In genomic region chr11:113771964-113772363, GRCh38 we compare ENCODE assay signal across 13 cellular contexts. TPM values are rescaled to one million over a fixed set of nuclear protein-coding genes. Genes with fewer than 3 reads are reported as not detected.
DNase-seq lines count a peak whose midpoint lies in the region; ATAC-seq, FAIRE-seq and TF ChIP-seq lines count a peak whose summit lies in the region.
"Had no signal": no experiment of that assay in that cellular context is flagged by ENCODE, and none has a peak within 500 bp of the region (broad histone marks: within the 10 kb centered on the region; RNA-seq: fewer than 3 reads in every experiment).

No MANE protein-coding gene starts in this region.

- CTCF ChIA-PET in Caco-2 (lab: Charles Lee) (interaction anchor here (2.0 kb wide), 1 partner anchor 42 kb away, joined by 12 read pairs; no protein-coding TSS in a partner anchor), K562 (lab: Yijun Ruan, JAX; ENCODE audit: low intra/inter-chr PET ratio) (no interaction called here), HEK293T (lab: Yijun Ruan, JAX) (no interaction called here)

- DNase-seq in Caco-2 (no peak), Karpas-422 (no peak), K562 (ENCODE audit: extremely low read depth in 1 of 4, low spot score in 3 of 4) (no peak), HEK293T (ENCODE audit: extremely low spot score) (no peak), left colon (no peak)
- DNase-seq: adrenal gland, EL, NCI-H1417 had no signal

- peaks cover 5% of the 10 kb centered on the region; the same call in 1 of the 2 replicates for H3K4me1 ChIP-seq in Caco-2
- H3K4me1 ChIP-seq in Karpas-422 (ENCODE audit: low read length), result peaks cover 27% of the 10 kb centered on the region
- peaks cover 4 to 6% of the 10 kb centered on the region in 2 experiments; a peak in 3 of 5 replicates for H3K4me1 ChIP-seq in K562 (replicated peaks in 1 of 2; ENCODE audit: control insufficient read depth in 2 of 2, insufficient read depth in 2 of 2, low read length in 2 of 2)

- H3K36me3 ChIP-seq in Caco-2 (ENCODE audit: control insufficient read depth, insufficient read depth, low read length) (peaks cover 2% of the 10 kb centered on the region; the same call in 1 of the 2 replicates), Karpas-422 (ENCODE audit: insufficient read depth, low read length) (0 out of 2 replicates have a peak, but pooled peaks cover 4% of the 10 kb centered on the region), K562 (ENCODE audit: control insufficient read depth, insufficient read depth, low read length) (peaks cover 28% of the 10 kb centered on the region), neural cell (ENCODE audit: insufficient read depth, low read length) (no peaks in the 10 kb centered on the region)

- H3K4me3 ChIP-seq in Caco-2 (ENCODE audit: low read depth, low read length) (no peak overlapping the region; the same call in 1 of the 2 replicates), Karpas-422 (ENCODE audit: low read length) (peak overlapping the region; percentile 77; the same call in 1 of the 2 replicates), K562 (peak overlapping the region; percentile 83; the same call in 1 of the 2 replicates), neural cell (ENCODE audit: low read length) (peak overlapping the region; percentile 69)

- TF ChIP-seq RAD21 in K562 (CRISPR knock-in tag; conservative IDR thresholded peaks at IDR 0.05 in 1 of 2, IDR thresholded peaks at IDR 0.05 in 1 of 2) (no peak), neural cell (conservative IDR thresholded peaks at IDR 0.05) (no peak)

- H3K9ac ChIP-seq in Karpas-422 (ENCODE audit: low read length) (no peak overlapping the region), K562 (ENCODE audit: insufficient read depth in 1 of 2, low read depth in 2 of 2, low read length in 2 of 2) (peak overlapping the region in 1 of 2 experiments; percentile 5; a peak in 1 of 4 replicates), neural cell (ENCODE audit: low read length) (no peak overlapping the region)

- peak overlapping the region; percentile 99 for H3K4me3 Mint-ChIP-seq in Caco-2 (ENCODE audit: unreplicated experiment)

- H3K27ac ChIP-seq in Karpas-422 (ENCODE audit: low read length), result no peak overlapping the region
- H3K27ac ChIP-seq in K562 (ENCODE audit: extremely low read depth, low read depth, low read length), result no peak overlapping the region
- H3K27ac ChIP-seq in neural cell (ENCODE audit: low read length), result no peak overlapping the region
- H3K27ac ChIP-seq: adrenal gland had no signal

- H3K9me1 ChIP-seq in K562 (ENCODE audit: control insufficient read depth, insufficient read depth, low read length), result no peaks in the 10 kb centered on the region

- H2AFZ ChIP-seq in Karpas-422 (ENCODE audit: low read length) (no peak overlapping the region), K562 (ENCODE audit: low read depth, low read length) (no peak overlapping the region), neural cell (ENCODE audit: low read depth, low read length) (no peak overlapping the region)

- H4K20me1 ChIP-seq in Karpas-422 (ENCODE audit: insufficient read depth, low read depth, low read length) (no peaks in the 10 kb centered on the region), K562 (replicated peaks; ENCODE audit: control insufficient read depth, insufficient read depth, low read length) (no peaks in the 10 kb centered on the region), neural cell (ENCODE audit: insufficient read depth) (no peaks in the 10 kb centered on the region)

- WGBS in K562 (ENCODE audit: insufficient coverage, low coverage, missing lambda C conversion rate), result 69% methylated on average over 3 of the region's 3 CpGs

- TSS peak; percentile 44 for BruUV-seq in Caco-2 (replicated peaks; lab: Mats Ljungman, UMichigan)
- no TSS peak for BruUV-seq in K562 (replicated peaks; lab: Mats Ljungman, UMichigan)

- H3K27ac Mint-ChIP-seq in Caco-2 (ENCODE audit: unreplicated experiment), result no peak overlapping the region

- TF ChIP-seq EP300 in K562 (IDR thresholded peaks at IDR 0.05; ENCODE audit: low read length) (no peak), neural cell (conservative IDR thresholded peaks at IDR 0.05; ENCODE audit: poor library complexity, severe bottlenecking) (no peak)

- peaks cover 7% of the 10 kb centered on the region for H3K4me1 Mint-ChIP-seq in Caco-2 (ENCODE audit: low read depth, unreplicated experiment)

- H3K4me2 ChIP-seq in Karpas-422 (ENCODE audit: low read depth, low read length, poor library complexity, severe bottlenecking) (peak overlapping the region; percentile 62), K562 (ENCODE audit: insufficient read depth, low read length) (peak overlapping the region; percentile 92; the same call in 1 of the 2 replicates), neural cell (ENCODE audit: low read length) (no peak overlapping the region)

- peaks cover 30% of the 10 kb centered on the region for H3K36me3 Mint-ChIP-seq in Caco-2 (ENCODE audit: insufficient read depth, unreplicated experiment)

- no peaks in the 10 kb centered on the region for H3K9me3 Mint-ChIP-seq in Caco-2 (ENCODE audit: unreplicated experiment)

- intact Hi-C loops in Caco-2 (cut with micrococcal nuclease; ENCODE audit: unreplicated experiment), result no loop called here
- intact Hi-C loops in K562 (cut with micrococcal nuclease), result no loop called here
- intact Hi-C loops in left colon (cut with DNase I, micrococcal nuclease), result no loop called here

- TF ChIP-seq CTCF in Caco-2 (IDR thresholded peaks at IDR 0.05; ENCODE audit: insufficient read depth in 1 of 2, low read depth in 1 of 2, low read length in 1 of 2, severe bottlenecking in 1 of 2, unreplicated experiment in 1 of 2) (no peak), K562 (IDR thresholded peaks at IDR 0.05 in 2 of 3, conservative IDR thresholded peaks at IDR 0.05 in 1 of 3; ENCODE audit: insufficient read depth in 2 of 3, low read depth in 1 of 3, low read length in 3 of 3) (no peak), neural cell (IDR thresholded peaks at IDR 0.05; ENCODE audit: poor library complexity, severe bottlenecking) (no peak)

- POLR2A ChIA-PET in Caco-2 (lab: Charles Lee) (interaction anchor here (1.1 kb wide), 1 partner anchor 46 kb away, joined by 6 read pairs; no protein-coding TSS in a partner anchor), K562 (lab: Yijun Ruan, JAX) (interaction anchor here (1.2 kb wide), 1 partner anchor 29 kb away, joined by 3 read pairs; no protein-coding TSS in a partner anchor), HEK293T (lab: Yijun Ruan, JAX) (interaction anchor here (2.3 kb wide), 1 partner anchor 12 kb away, joined by 8 read pairs; no protein-coding TSS in a partner anchor)

- no peak for ATAC-seq in K562
- no peak for ATAC-seq in GM21576 (IDR thresholded peaks at IDR 0.05; ENCODE audit: unreplicated experiment)
- no peak for ATAC-seq in HG03196 (IDR thresholded peaks at IDR 0.05; ENCODE audit: unreplicated experiment)
- no peak for ATAC-seq in left colon

- no peaks in the 10 kb centered on the region for H3F3A ChIP-seq in neural cell (ENCODE audit: insufficient read depth, low read length, poor library complexity, severe bottlenecking)

- H3K79me2 ChIP-seq in Karpas-422 (ENCODE audit: low read length) (peaks cover 35% of the 10 kb centered on the region), K562 (ENCODE audit: control insufficient read depth, insufficient read depth, low read length) (peaks cover 25% of the 10 kb centered on the region), neural cell (replicated peaks; ENCODE audit: insufficient read depth, low read length) (peaks cover 17% of the 10 kb centered on the region)

- H3K27me3 Mint-ChIP-seq in Caco-2 (ENCODE audit: insufficient read depth, unreplicated experiment), result peaks cover 3% of the 10 kb centered on the region

- H3K27me3 ChIP-seq in Caco-2 (replicated peaks; ENCODE audit: control insufficient read depth, insufficient read depth, low read length) (no peaks in the 10 kb centered on the region), Karpas-422 (ENCODE audit: low read length) (no peaks in the 10 kb centered on the region), K562 (ENCODE audit: control insufficient read depth in 2 of 2, insufficient read depth in 2 of 2, low read length in 2 of 2) (peaks cover 0 to 5% of the 10 kb centered on the region in 2 experiments; a peak in 4 of 5 replicates), neural cell (ENCODE audit: insufficient read depth, low read depth, low read length) (no peaks in the 10 kb centered on the region)
- H3K27me3 ChIP-seq: adrenal gland had no signal

- H3K9me3 ChIP-seq in Caco-2, result no peaks in the 10 kb centered on the region
- no peaks in the 10 kb centered on the region for H3K9me3 ChIP-seq in Karpas-422 (ENCODE audit: low read length)
- H3K9me3 ChIP-seq in K562 (replicated peaks; ENCODE audit: control insufficient read depth, insufficient read depth, low read depth, low read length), result no peaks in the 10 kb centered on the region
- H3K9me3 ChIP-seq in neural cell (ENCODE audit: low read length), result no peaks in the 10 kb centered on the region
- H3K9me3 ChIP-seq: adrenal gland had no signal

- no peak for FAIRE-seq in K562 (lab: Jason Lieb, UNC)
- FAIRE-seq: endometrium had no signal

- TF ChIP-seq POLR2A in K562 (conservative IDR thresholded peaks at IDR 0.05), result no peak

- in situ Hi-C loops in K562 (cut with MboI), result no loop called here

- no peaks in the 10 kb centered on the region for H3K9me2 ChIP-seq in Karpas-422 (replicated peaks; ENCODE audit: insufficient read depth, low read length)
- H3K9me2 ChIP-seq in neural cell (ENCODE audit: insufficient read depth, low read length), result no peaks in the 10 kb centered on the region

RNA-seq across cellular contexts. Expression of gene ZW10, which starts 1.5 kb away (rescaled TPM):
- total RNA-seq in Caco-2 (2022) (43.1 and 44.0 TPM in 2 replicates), K562 (2014; rRNA removed) (23.7 and 24.9 TPM in 2 replicates), K562 (2014; rRNA removed; fragmentation: Illumina TruSeq; extraction: Trizol) (34.3 and 39.3 TPM in 2 replicates), K562 (2015; rRNA removed; fragmentation: Illumina TruSeq; extraction: Trizol) (34.6 and 37.7 TPM in 2 replicates), K562 (2021) (21.1 and 25.0 TPM in 2 replicates), left colon (10 to 100 TPM in 1 of 2 donors, 1 to 10 TPM in 1; 9.1 to 11.8 TPM)
- total RNA-seq in Karpas-422 (2014; rRNA removed; shearing (Covaris generic); ENCODE audit: low replicate concordance), result 6.3 and 11.4 TPM in 2 replicates
- total RNA-seq in K562 (2011; cell fraction: chromatin; rRNA removed; ENCODE audit: low replicate concordance), result 10.8 and 19.2 TPM in 2 replicates
- 5.3 and 6.2 TPM in 2 replicates for total RNA-seq in K562 (2011; cell fraction: nucleolus; rRNA removed)
- 7.5 and 7.8 TPM in 2 replicates for total RNA-seq in K562 (2011; cell fraction: nucleoplasm; rRNA removed)
- polyA plus RNA-seq in K562 (2011; rRNA removed) (19.0 and 26.9 TPM in 2 replicates), K562 (2014; fragmentation: Illumina TruSeq; extraction: Trizol) (27.7 and 30.8 TPM in 2 replicates), K562 (2014; fragmentation: Nextera tagmentation; extraction: Ambion mirVana) (10 to 100 TPM in 1 of 2 experiments, 1 to 10 TPM in 1; 9.4 to 17.3 TPM), K562 (2014; rRNA removed) (19.6 and 21.8 TPM in 2 replicates), neural cell (20.8 and 21.5 TPM in 2 replicates)
- 9.1 and 12.7 TPM in 2 replicates for polyA plus RNA-seq in K562 (2011; cell fraction: cytosol; rRNA removed)
- 8.2 and 13.0 TPM in 2 replicates for polyA plus RNA-seq in K562 (2011; cell fraction: nucleus; rRNA removed)
- polyA plus RNA-seq in K562 (2012), result 15.0 and 17.9 TPM in 2 replicates
- polyA minus RNA-seq in K562 (2011; rRNA and poly(A)+ RNA removed), result 36.2 and 36.4 TPM in 2 replicates
- polyA minus RNA-seq in K562 (2011; cell fraction: cytosol; rRNA and poly(A)+ RNA removed), result 10.9 and 16.4 TPM in 2 replicates
- 13.7 and 22.2 TPM in 2 replicates for polyA minus RNA-seq in K562 (2011; cell fraction: nucleus; rRNA and poly(A)+ RNA removed)
- polyA minus RNA-seq in neural cell, result 24.5 and 28.5 TPM in 2 replicates

RNA-seq across cellular contexts. Expression of gene CLDN25, which starts 7.6 kb away (rescaled TPM):
- total RNA-seq in Caco-2 (2022), result not detected in 2 replicates
- not detected in 2 replicates for total RNA-seq in Karpas-422 (2014; rRNA removed; shearing (Covaris generic); ENCODE audit: low replicate concordance)
- total RNA-seq in K562 (2011; cell fraction: chromatin; rRNA removed; ENCODE audit: low replicate concordance), result not detected in 2 replicates
- total RNA-seq in K562 (2011; cell fraction: nucleolus; rRNA removed), result not detected in 2 replicates
- total RNA-seq in K562 (2011; cell fraction: nucleoplasm; rRNA removed), result not detected in 2 replicates
- total RNA-seq in K562 (2014; rRNA removed), result not detected in 2 replicates
- not detected in 2 replicates for total RNA-seq in K562 (2014; rRNA removed; fragmentation: Illumina TruSeq; extraction: Trizol)
- total RNA-seq in K562 (2015; rRNA removed; fragmentation: Illumina TruSeq; extraction: Trizol), result not detected in 2 replicates
- not detected in 2 replicates for total RNA-seq in K562 (2021)
- not detected in 2 replicates for polyA plus RNA-seq in K562 (2011; rRNA removed)
- polyA plus RNA-seq in K562 (2011; cell fraction: cytosol; rRNA removed), result not detected in 2 replicates
- not detected in 2 replicates for polyA plus RNA-seq in K562 (2011; cell fraction: nucleus; rRNA removed)
- polyA plus RNA-seq in K562 (2012), result not detected in 2 replicates
- polyA plus RNA-seq in K562 (2014; fragmentation: Illumina TruSeq; extraction: Trizol), result not detected in 2 replicates
- polyA plus RNA-seq in K562 (2014; fragmentation: Nextera tagmentation; extraction: Ambion mirVana), result not detected
- polyA plus RNA-seq in K562 (2014; rRNA removed), result not detected in 2 replicates
- polyA minus RNA-seq in K562 (2011; rRNA and poly(A)+ RNA removed), result not detected in 2 replicates
- polyA minus RNA-seq in K562 (2011; cell fraction: cytosol; rRNA and poly(A)+ RNA removed), result not detected in 2 replicates
- not detected in 2 replicates for polyA minus RNA-seq in K562 (2011; cell fraction: nucleus; rRNA and poly(A)+ RNA removed)
- polyA plus RNA-seq in neural cell, result not detected in 2 replicates
- polyA minus RNA-seq in neural cell, result not detected in 2 replicates
- not detected for total RNA-seq in left colon
- total RNA-seq: adrenal gland, pulmonary artery endothelial cell had no signal
- polyA plus RNA-seq: adrenal gland had no signal
